In genomic region chr3:144112437-144112836, GRCh38 we compare ENCODE assay signal across 13 cellular contexts.
"Had no signal": no experiment of that assay in that cellular context is flagged by ENCODE, and none has a peak within 500 bp of the region (broad histone marks: within the 10 kb centered on the region; RNA-seq: fewer than 3 reads in every experiment).

No MANE protein-coding gene starts in this region.

- H3K27ac ChIP-seq: cardiac muscle cell, heart left ventricle, testis had no signal

- FAIRE-seq: colon, endothelial cell of umbilical vein, frontal cortex had no signal

- DNase-seq: activated CD4-positive, alpha-beta memory T cell treated with anti-CD3 and anti-CD28 coated beads, Interleukin-2, amount 10 ng/mL, durations not matched to agents 7 days and 5 days; activated CD4-positive, alpha-beta T cell treated with anti-CD3 and anti-CD28 coated beads for 36 hours; activated CD8-positive, alpha-beta memory T cell treated with anti-CD3 and anti-CD28 coated beads, Interleukin-2, amount 50 U/mL, for 4 hours; activated naive CD8-positive, alpha-beta T cell treated with anti-CD3 and anti-CD28 coated beads, Interleukin-2, amount 10 ng/mL, durations not matched to agents 7 days and 5 days; aorta; heart left ventricle; mesenchymal stem cell; stimulated activated CD4-positive, alpha-beta T cell treated with anti-CD3 and anti-CD28 coated beads, Interleukin-4, amount 100 ng/mL, for 24 hours; testis had no signal

- H3K36me3 ChIP-seq: cardiac muscle cell, heart left ventricle had no signal

- H3K27me3 ChIP-seq: cardiac muscle cell, heart left ventricle, testis had no signal

- H3K4me3 ChIP-seq: cardiac muscle cell, heart left ventricle, testis had no signal

- H3K4me1 ChIP-seq: heart left ventricle, testis had no signal

- H3K9me3 ChIP-seq: heart left ventricle, testis had no signal
